ENCODE assay signal across 36 cellular contexts in genomic region chr20:45595235-45595634, GRCh38. TPM values are rescaled to one million over a fixed set of nuclear protein-coding genes. Genes with fewer than 3 reads are reported as not detected.
"Had no signal": no experiment of that assay in that cellular context is flagged by ENCODE, and none has a peak within 500 bp of the region (broad histone marks: within the 10 kb centered on the region; RNA-seq: fewer than 3 reads in every experiment).

No MANE protein-coding gene starts in this region.

- H3K4me1 ChIP-seq: adrenal gland, body of pancreas, breast epithelium had no signal

- H3K27me3 ChIP-seq: body of pancreas, brain microvascular endothelial cell, breast epithelium had no signal

- H3K36me3 ChIP-seq: adrenal gland, brain microvascular endothelial cell, breast epithelium had no signal

- H3K9me3 ChIP-seq: adrenal gland, body of pancreas had no signal

- DNase-seq: activated B cell treated with CpG ODN at 0.5 μM for 24 hours; activated CD4-positive, alpha-beta memory T cell treated with anti-CD3 and anti-CD28 coated beads for 36 hours; activated CD4-positive, alpha-beta T cell treated with anti-CD3 and anti-CD28 coated beads for 36 hours; activated CD4-positive, alpha-beta T cell treated with anti-CD3 and anti-CD28 coated beads for 48 hours; activated CD4-positive, alpha-beta T cell treated with anti-CD3 and anti-CD28 coated beads, Interleukin-2, amount 50 U/mL, for 1 hour; activated CD4-positive, alpha-beta T cell treated with anti-CD3 and anti-CD28 coated beads, Interleukin-2, amount 50 U/mL, for 4 hours; activated CD4-positive, CD25-positive, alpha-beta regulatory T cell treated with anti-CD3 and anti-CD28 coated beads, Interleukin-2, amount 50 U/mL, for 72 hours; activated CD8-positive, alpha-beta memory T cell treated with anti-CD3 and anti-CD28 coated beads, Interleukin-2, amount 50 U/mL, for 4 hours; activated CD8-positive, alpha-beta T cell treated with anti-CD3 and anti-CD28 coated beads for 36 hours; activated gamma-delta T cell; activated naive CD4-positive, alpha-beta T cell treated with anti-CD3 and anti-CD28 coated beads for 36 hours; activated naive CD4-positive, alpha-beta T cell treated with anti-CD3 and anti-CD28 coated beads, Interleukin-2, amount 50 U/mL, for 16 hours; activated naive CD8-positive, alpha-beta T cell treated with anti-CD3 and anti-CD28 coated beads for 36 hours; activated T-cell treated with anti-CD3 and anti-CD28 coated beads for 4 hours; activated T-cell treated with anti-CD3 and anti-CD28 coated beads, Interleukin-2, amount 50 U/mL, for 1 hour; activated T-cell treated with anti-CD3 and anti-CD28 coated beads, Interleukin-2, amount 50 U/mL, for 4 hours; activated T-cell treated with anti-CD3 and anti-CD28 coated beads, Interleukin-2, amount 50 U/mL, for 72 hours; adrenal gland; amniotic stem cell; aorta; brain microvascular endothelial cell; central memory CD4-positive, alpha-beta T cell; SW 1271; T-helper 1 cell; T-helper 2 cell; T-helper 9 cell had no signal

- H3K27ac ChIP-seq: adrenal gland, body of pancreas, brain microvascular endothelial cell, breast epithelium, VCaP had no signal

- H3K4me3 ChIP-seq: adrenal gland, body of pancreas, breast epithelium had no signal

RNA-seq across cellular contexts. Expression of gene WFDC8, which starts 16.2 kb away (rescaled TPM):
- total RNA-seq: activated B cell treated with CpG ODN at 0.5 μM for 24 hours; activated CD4-positive, alpha-beta memory T cell treated with anti-CD3 and anti-CD28 coated beads for 36 hours; activated CD4-positive, alpha-beta T cell treated with anti-CD3 and anti-CD28 coated beads for 36 hours; activated CD8-positive, alpha-beta memory T cell treated with anti-CD3 and anti-CD28 coated beads for 36 hours; activated CD8-positive, alpha-beta T cell treated with anti-CD3 and anti-CD28 coated beads for 36 hours; activated naive CD4-positive, alpha-beta T cell treated with anti-CD3 and anti-CD28 coated beads for 36 hours; activated naive CD4-positive, alpha-beta T cell treated with anti-CD3 and anti-CD28 coated beads, Interleukin-2, amount 50 U/mL, for 72 hours; activated naive CD8-positive, alpha-beta T cell treated with anti-CD3 and anti-CD28 coated beads for 36 hours; activated T-cell treated with anti-CD3 and anti-CD28 coated beads, Interleukin-2, amount 50 U/mL, for 4 hours; activated T-cell treated with anti-CD3 and anti-CD28 coated beads, Interleukin-2, amount 50 U/mL, for 72 hours; activated T-helper 1 cell treated with anti-CD3 and anti-CD28 coated beads, Interleukin-12 subunit alpha, Interleukin-12 subunit beta, Interleukin-2, Interleukin-4 antibody, amounts not matched to agents 30 ng/mL and 10 ng/mL and 1 ng/mL, durations not matched to agents 14 hours and 24 hours and 36 hours; activated T-helper 17 cell treated with anti-CD3 and anti-CD28 coated beads, Interleukin-2, amount 50 U/mL, for 72 hours; adrenal gland; aorta; astrocyte; body of pancreas; breast epithelium; cardiac septum; cerebellum had no signal

RNA-seq across cellular contexts. Expression of gene WFDC10A, which starts 34.3 kb away (rescaled TPM):
- total RNA-seq: activated B cell treated with CpG ODN at 0.5 μM for 24 hours; activated CD4-positive, alpha-beta memory T cell treated with anti-CD3 and anti-CD28 coated beads for 36 hours; activated CD4-positive, alpha-beta T cell treated with anti-CD3 and anti-CD28 coated beads for 36 hours; activated CD8-positive, alpha-beta memory T cell treated with anti-CD3 and anti-CD28 coated beads for 36 hours; activated CD8-positive, alpha-beta T cell treated with anti-CD3 and anti-CD28 coated beads for 36 hours; activated naive CD4-positive, alpha-beta T cell treated with anti-CD3 and anti-CD28 coated beads for 36 hours; activated naive CD4-positive, alpha-beta T cell treated with anti-CD3 and anti-CD28 coated beads, Interleukin-2, amount 50 U/mL, for 72 hours; activated naive CD8-positive, alpha-beta T cell treated with anti-CD3 and anti-CD28 coated beads for 36 hours; activated T-cell treated with anti-CD3 and anti-CD28 coated beads, Interleukin-2, amount 50 U/mL, for 4 hours; activated T-cell treated with anti-CD3 and anti-CD28 coated beads, Interleukin-2, amount 50 U/mL, for 72 hours; activated T-helper 1 cell treated with anti-CD3 and anti-CD28 coated beads, Interleukin-12 subunit alpha, Interleukin-12 subunit beta, Interleukin-2, Interleukin-4 antibody, amounts not matched to agents 30 ng/mL and 10 ng/mL and 1 ng/mL, durations not matched to agents 14 hours and 24 hours and 36 hours; activated T-helper 17 cell treated with anti-CD3 and anti-CD28 coated beads, Interleukin-2, amount 50 U/mL, for 72 hours; adrenal gland; aorta; astrocyte; body of pancreas; breast epithelium; cardiac septum; cerebellum had no signal

RNA-seq across cellular contexts. Expression of gene WFDC9, which starts 35.8 kb away (rescaled TPM):
- total RNA-seq: activated B cell treated with CpG ODN at 0.5 μM for 24 hours; activated CD4-positive, alpha-beta memory T cell treated with anti-CD3 and anti-CD28 coated beads for 36 hours; activated CD4-positive, alpha-beta T cell treated with anti-CD3 and anti-CD28 coated beads for 36 hours; activated CD8-positive, alpha-beta memory T cell treated with anti-CD3 and anti-CD28 coated beads for 36 hours; activated CD8-positive, alpha-beta T cell treated with anti-CD3 and anti-CD28 coated beads for 36 hours; activated naive CD4-positive, alpha-beta T cell treated with anti-CD3 and anti-CD28 coated beads for 36 hours; activated naive CD4-positive, alpha-beta T cell treated with anti-CD3 and anti-CD28 coated beads, Interleukin-2, amount 50 U/mL, for 72 hours; activated naive CD8-positive, alpha-beta T cell treated with anti-CD3 and anti-CD28 coated beads for 36 hours; activated T-cell treated with anti-CD3 and anti-CD28 coated beads, Interleukin-2, amount 50 U/mL, for 4 hours; activated T-cell treated with anti-CD3 and anti-CD28 coated beads, Interleukin-2, amount 50 U/mL, for 72 hours; activated T-helper 1 cell treated with anti-CD3 and anti-CD28 coated beads, Interleukin-12 subunit alpha, Interleukin-12 subunit beta, Interleukin-2, Interleukin-4 antibody, amounts not matched to agents 30 ng/mL and 10 ng/mL and 1 ng/mL, durations not matched to agents 14 hours and 24 hours and 36 hours; activated T-helper 17 cell treated with anti-CD3 and anti-CD28 coated beads, Interleukin-2, amount 50 U/mL, for 72 hours; adrenal gland; aorta; astrocyte; body of pancreas; breast epithelium; cardiac septum; cerebellum had no signal

RNA-seq across cellular contexts. Expression of gene EPPIN, which starts 48.0 kb away (rescaled TPM):
- total RNA-seq: activated B cell treated with CpG ODN at 0.5 μM for 24 hours; activated CD4-positive, alpha-beta memory T cell treated with anti-CD3 and anti-CD28 coated beads for 36 hours; activated CD4-positive, alpha-beta T cell treated with anti-CD3 and anti-CD28 coated beads for 36 hours; activated CD8-positive, alpha-beta memory T cell treated with anti-CD3 and anti-CD28 coated beads for 36 hours; activated CD8-positive, alpha-beta T cell treated with anti-CD3 and anti-CD28 coated beads for 36 hours; activated naive CD4-positive, alpha-beta T cell treated with anti-CD3 and anti-CD28 coated beads for 36 hours; activated naive CD4-positive, alpha-beta T cell treated with anti-CD3 and anti-CD28 coated beads, Interleukin-2, amount 50 U/mL, for 72 hours; activated naive CD8-positive, alpha-beta T cell treated with anti-CD3 and anti-CD28 coated beads for 36 hours; activated T-cell treated with anti-CD3 and anti-CD28 coated beads, Interleukin-2, amount 50 U/mL, for 4 hours; activated T-cell treated with anti-CD3 and anti-CD28 coated beads, Interleukin-2, amount 50 U/mL, for 72 hours; activated T-helper 1 cell treated with anti-CD3 and anti-CD28 coated beads, Interleukin-12 subunit alpha, Interleukin-12 subunit beta, Interleukin-2, Interleukin-4 antibody, amounts not matched to agents 30 ng/mL and 10 ng/mL and 1 ng/mL, durations not matched to agents 14 hours and 24 hours and 36 hours; activated T-helper 17 cell treated with anti-CD3 and anti-CD28 coated beads, Interleukin-2, amount 50 U/mL, for 72 hours; adrenal gland; aorta; astrocyte; body of pancreas; breast epithelium; cardiac septum; cerebellum had no signal

RNA-seq across cellular contexts. Expression of gene WFDC6, which starts 56.0 kb away (rescaled TPM):
- total RNA-seq: activated B cell treated with CpG ODN at 0.5 μM for 24 hours; activated CD4-positive, alpha-beta memory T cell treated with anti-CD3 and anti-CD28 coated beads for 36 hours; activated CD4-positive, alpha-beta T cell treated with anti-CD3 and anti-CD28 coated beads for 36 hours; activated CD8-positive, alpha-beta memory T cell treated with anti-CD3 and anti-CD28 coated beads for 36 hours; activated CD8-positive, alpha-beta T cell treated with anti-CD3 and anti-CD28 coated beads for 36 hours; activated naive CD4-positive, alpha-beta T cell treated with anti-CD3 and anti-CD28 coated beads for 36 hours; activated naive CD4-positive, alpha-beta T cell treated with anti-CD3 and anti-CD28 coated beads, Interleukin-2, amount 50 U/mL, for 72 hours; activated naive CD8-positive, alpha-beta T cell treated with anti-CD3 and anti-CD28 coated beads for 36 hours; activated T-cell treated with anti-CD3 and anti-CD28 coated beads, Interleukin-2, amount 50 U/mL, for 4 hours; activated T-cell treated with anti-CD3 and anti-CD28 coated beads, Interleukin-2, amount 50 U/mL, for 72 hours; activated T-helper 1 cell treated with anti-CD3 and anti-CD28 coated beads, Interleukin-12 subunit alpha, Interleukin-12 subunit beta, Interleukin-2, Interleukin-4 antibody, amounts not matched to agents 30 ng/mL and 10 ng/mL and 1 ng/mL, durations not matched to agents 14 hours and 24 hours and 36 hours; activated T-helper 17 cell treated with anti-CD3 and anti-CD28 coated beads, Interleukin-2, amount 50 U/mL, for 72 hours; adrenal gland; aorta; astrocyte; body of pancreas; breast epithelium; cardiac septum; cerebellum had no signal
